ENCODE assay signal across 21 cellular contexts in genomic region chr12:124437621-124438414, GRCh38.
A peak's percentile ranks its signal among the peaks of the same experiment; 100 is the strongest.
DNase-seq lines count a peak whose midpoint lies in the region; ATAC-seq, FAIRE-seq and TF ChIP-seq lines count a peak whose summit lies in the region.
"Had no signal": no experiment of that assay in that cellular context is flagged by ENCODE, and none has a peak within 500 bp of the region (broad histone marks: within the 10 kb centered on the region; RNA-seq: fewer than 3 reads in every experiment).

No MANE protein-coding gene starts in this region.

- no peak for FAIRE-seq in K562 (lab: Jason Lieb, UNC)
- FAIRE-seq: D721Med, urothelium cell line had no signal

- intact Hi-C loops in natural killer cell (cut with micrococcal nuclease): no loop called here
- intact Hi-C loops in K562 (cut with micrococcal nuclease): no loop called here

- H3K36me3 Mint-ChIP-seq in natural killer cell: peaks cover 6% of the 10 kb centered on the region
- H3K36me3 Mint-ChIP-seq in natural killer cell treated with Interleukin-12 subunit alpha and Interleukin-12 subunit beta and Interleukin-15 and Interleukin-18, amount 100 ng/mL, for 72 hours: peaks cover 5% of the 10 kb centered on the region
- H3K36me3 Mint-ChIP-seq in nephron (ENCODE audit: low read depth): peaks cover 20% of the 10 kb centered on the region
- H3K36me3 Mint-ChIP-seq: activated naive CD4-positive, alpha-beta T cell treated with anti-CD3 and anti-CD28 coated beads, Interleukin-2, amount 50 U/mL, for 72 hours had no signal

- no peak overlapping the region for H2AFZ ChIP-seq in K562 (ENCODE audit: low read depth, low read length)

- H3K4me2 ChIP-seq in K562 (ENCODE audit: insufficient read depth, low read length): no peak overlapping the region

- H3K79me2 ChIP-seq in K562 (ENCODE audit: control insufficient read depth, insufficient read depth, low read length): no peaks in the 10 kb centered on the region

- no peak for DNase-seq in natural killer cell
- no peak for DNase-seq in natural killer cell treated with Interleukin-12 subunit alpha and Interleukin-12 subunit beta and Interleukin-15 and Interleukin-18, amount 100 ng/mL, for 72 hours (ENCODE audit: low spot score)
- DNase-seq in K562 (ENCODE audit: extremely low read depth in 1 of 4, low spot score in 3 of 4): no peak
- DNase-seq in medulla oblongata (ENCODE audit: extremely low spot score): no peak
- DNase-seq in stimulated activated naive CD4-positive, alpha-beta T cell (lab: John Stamatoyannopoulos, UW): no peak
- no peak for DNase-seq in NCI-H446 (lab: John Stamatoyannopoulos, UW)
- DNase-seq: caudate nucleus, foreskin keratinocyte, MV-4-11, NCI-H2107, NCI-H748 treated with DMSO at 0.1 percent for 48 hours, SW 1271 had no signal

- no peaks in the 10 kb centered on the region for H3K9me1 ChIP-seq in K562 (ENCODE audit: control insufficient read depth, insufficient read depth, low read length)

- no peak for TF ChIP-seq RAD21 in K562 (CRISPR knock-in tag; conservative IDR thresholded peaks at IDR 0.05 in 1 of 2, IDR thresholded peaks at IDR 0.05 in 1 of 2)

- no peaks in the 10 kb centered on the region for H3K27me3 Mint-ChIP-seq in natural killer cell (ENCODE audit: low read depth in 2 of 2)
- H3K27me3 Mint-ChIP-seq in natural killer cell treated with Interleukin-12 subunit alpha and Interleukin-12 subunit beta and Interleukin-15 and Interleukin-18, amount 100 ng/mL, for 72 hours: no peaks in the 10 kb centered on the region
- H3K27me3 Mint-ChIP-seq in nephron (ENCODE audit: low read depth): no peaks in the 10 kb centered on the region
- H3K27me3 Mint-ChIP-seq: IgD-negative memory B cell; stimulated activated memory B cell treated with anti-CD40 and anti-IgM and Interleukin-4, amounts not matched to agents 10 μg/mL and 1 μg/mL and 100 μg/mL, for 72 hours had no signal

- no peak for TF ChIP-seq POLR2A in K562 (conservative IDR thresholded peaks at IDR 0.05)

- POLR2A ChIA-PET in K562 (lab: Yijun Ruan, JAX): interaction anchor here (0.6 kb wide), 1 partner anchor 254 kb away, joined by 3 read pairs; no protein-coding TSS in a partner anchor

- no peaks in the 10 kb centered on the region; the same call in 1 of the 2 replicates for H4K20me1 ChIP-seq in K562 (replicated peaks; ENCODE audit: control insufficient read depth, insufficient read depth, low read length)

- no peaks in the 10 kb centered on the region for H3K9me3 Mint-ChIP-seq in natural killer cell
- no peaks in the 10 kb centered on the region for H3K9me3 Mint-ChIP-seq in natural killer cell treated with Interleukin-12 subunit alpha and Interleukin-12 subunit beta and Interleukin-15 and Interleukin-18, amount 100 ng/mL, for 72 hours
- no peaks in the 10 kb centered on the region for H3K9me3 Mint-ChIP-seq in nephron
- H3K9me3 Mint-ChIP-seq: activated naive CD4-positive, alpha-beta T cell treated with anti-CD3 and anti-CD28 coated beads, Interleukin-2, amount 50 U/mL, for 72 hours; IgD-negative memory B cell; stimulated activated memory B cell treated with anti-CD40 and anti-IgM and Interleukin-4, amounts not matched to agents 10 μg/mL and 1 μg/mL and 100 μg/mL, for 72 hours had no signal

- H3K4me1 Mint-ChIP-seq in natural killer cell (peaks cover 21 to 50% of the 10 kb centered on the region in 2 donors), nephron (peaks cover 47% of the 10 kb centered on the region)
- H3K4me1 Mint-ChIP-seq in natural killer cell treated with Interleukin-12 subunit alpha and Interleukin-12 subunit beta and Interleukin-15 and Interleukin-18, amount 100 ng/mL, for 72 hours (ENCODE audit: low read depth in 2 of 2): peaks cover 9 to 26% of the 10 kb centered on the region in 2 donors
- H3K4me1 Mint-ChIP-seq: stimulated activated memory B cell treated with anti-CD40 and anti-IgM and Interleukin-4, amounts not matched to agents 10 μg/mL and 1 μg/mL and 100 μg/mL, for 72 hours had no signal

- in situ Hi-C loops in K562 (cut with MboI): no loop called here

- H3K9me3 ChIP-seq in K562 (replicated peaks; ENCODE audit: control insufficient read depth, insufficient read depth, low read depth, low read length): no peaks in the 10 kb centered on the region

- no peak overlapping the region for H3K4me3 Mint-ChIP-seq in natural killer cell
- H3K4me3 Mint-ChIP-seq in natural killer cell treated with Interleukin-12 subunit alpha and Interleukin-12 subunit beta and Interleukin-15 and Interleukin-18, amount 100 ng/mL, for 72 hours: no peak overlapping the region
- no peak overlapping the region for H3K4me3 Mint-ChIP-seq in nephron
- H3K4me3 Mint-ChIP-seq: IgD-negative memory B cell; stimulated activated memory B cell treated with anti-CD40 and anti-IgM and Interleukin-4, amounts not matched to agents 10 μg/mL and 1 μg/mL and 100 μg/mL, for 72 hours had no signal

- H3K36me3 ChIP-seq in K562 (ENCODE audit: control insufficient read depth, insufficient read depth, low read length): peaks cover 21% of the 10 kb centered on the region; the same call in 1 of the 3 replicates

- CTCF ChIA-PET in K562 (lab: Yijun Ruan, JAX; ENCODE audit: low intra/inter-chr PET ratio): no interaction called here

- BruUV-seq in K562 (replicated peaks; lab: Mats Ljungman, UMichigan): no TSS peak

- TF ChIP-seq CTCF in natural killer cell (IDR thresholded peaks at IDR 0.05): no peak
- no peak for TF ChIP-seq CTCF in K562 (IDR thresholded peaks at IDR 0.05 in 2 of 3, conservative IDR thresholded peaks at IDR 0.05 in 1 of 3; ENCODE audit: insufficient read depth in 2 of 3, low read depth in 1 of 3, low read length in 3 of 3)
- no peak for TF ChIP-seq CTCF in nephron (IDR thresholded peaks at IDR 0.05; ENCODE audit: unreplicated experiment in 3 of 3)

- H3K27ac Mint-ChIP-seq in natural killer cell (no peak overlapping the region), nephron (peak overlapping the region in 2 of 3 experiments; percentile 64 to 72)
- no peak overlapping the region for H3K27ac Mint-ChIP-seq in natural killer cell treated with Interleukin-12 subunit alpha and Interleukin-12 subunit beta and Interleukin-15 and Interleukin-18, amount 100 ng/mL, for 72 hours
- H3K27ac Mint-ChIP-seq: stimulated activated memory B cell treated with anti-CD40 and anti-IgM and Interleukin-4, amounts not matched to agents 10 μg/mL and 1 μg/mL and 100 μg/mL, for 72 hours had no signal

- WGBS in K562 (ENCODE audit: insufficient coverage, low coverage, missing lambda C conversion rate): 82% methylated on average over 19 of the region's 36 CpGs

- peak overlapping the region in 1 of 2 experiments; percentile 26; a peak in 1 of 4 replicates for H3K9ac ChIP-seq in K562 (ENCODE audit: insufficient read depth in 1 of 2, low read depth in 2 of 2, low read length in 2 of 2)

- peak in 2 of 3 donors; percentile 10 to 29 for ATAC-seq in natural killer cell
- no peak for ATAC-seq in natural killer cell treated with Interleukin-12 subunit alpha and Interleukin-12 subunit beta and Interleukin-15 and Interleukin-18, amount 100 ng/mL, for 72 hours
- ATAC-seq in K562: no peak
- ATAC-seq in HG03571 (IDR thresholded peaks at IDR 0.05; ENCODE audit: unreplicated experiment): no peak
- ATAC-seq: foreskin keratinocyte; stimulated activated memory B cell treated with anti-CD40 and anti-IgM and Interleukin-4, amounts not matched to agents 10 μg/mL and 1 μg/mL and 100 μg/mL, for 72 hours had no signal

- H3K4me3 ChIP-seq in K562: no peak overlapping the region
- H3K4me3 ChIP-seq: skin epidermis had no signal

- H3K27me3 ChIP-seq in K562 (ENCODE audit: control insufficient read depth in 2 of 2, insufficient read depth in 2 of 2, low read length in 2 of 2): no peaks in the 10 kb centered on the region
- H3K27me3 ChIP-seq: foreskin keratinocyte had no signal

- TF ChIP-seq EP300 in K562 (IDR thresholded peaks at IDR 0.05; ENCODE audit: low read length): no peak

- H3K27ac ChIP-seq in K562 (ENCODE audit: extremely low read depth, low read depth, low read length): no peak overlapping the region
- H3K27ac ChIP-seq: foreskin keratinocyte, VCaP had no signal

- H3K4me1 ChIP-seq in K562 (replicated peaks in 1 of 2; ENCODE audit: control insufficient read depth in 2 of 2, insufficient read depth in 2 of 2, low read length in 2 of 2): peaks cover 0 to 21% of the 10 kb centered on the region in 2 experiments; a peak in 2 of 5 replicates

TF ChIP-seq in K562, 482 proteins besides CTCF, POLR2A, EP300 and RAD21:
- TF ChIP-seq HEY1 (CRISPR knock-in tag; IDR thresholded peaks at IDR 0.05; ENCODE audit: borderline replicate concordance): no peak
- peak; percentile 95 for TF ChIP-seq ZBTB9 (CRISPR knock-in tag; IDR thresholded peaks at IDR 0.05)
- TF ChIP-seq POLR2G (IDR thresholded peaks at IDR 0.05; ENCODE audit: low read depth, low read length): 0 out of 2 replicates have a peak, but pooled peaks have one; percentile 11
- no peak for TF ChIP-seq ZNF165 (CRISPR knock-in tag; IDR thresholded peaks at IDR 0.05; ENCODE audit: borderline replicate concordance)
- TF ChIP-seq PCBP1 (IDR thresholded peaks at IDR 0.05; ENCODE audit: low read depth, low read length, poor library complexity, severe bottlenecking): no peak
- no peak for TF ChIP-seq SMARCE1 (IDR thresholded peaks at IDR 0.05)
- TF ChIP-seq EGR1 (conservative IDR thresholded peaks at IDR 0.05): peak; percentile 22; the same call in 1 of the 2 replicates
TF ChIP-seq in K562: peak in this region for 3.

Comparison
In these comparisons a context has a peak if more than half of its experiments do, and no peak if none do; other contexts are left out.
1. ATAC-seq: peak in natural killer cell (2 of 3); none in natural killer cell treated with Interleukin-12 subunit alpha and Interleukin-12 subunit beta and Interleukin-15 and Interleukin-18, amount 100 ng/mL, for 72 hours (0 of 2), K562 (single experiment) and HG03571 (single experiment).
2. H3K27ac Mint-ChIP-seq: peak in nephron (2 of 3); none in natural killer cell (0 of 2) and natural killer cell treated with Interleukin-12 subunit alpha and Interleukin-12 subunit beta and Interleukin-15 and Interleukin-18, amount 100 ng/mL, for 72 hours (0 of 2).